9 cellular contexts compared by ENCODE assay signal in genomic region chr7:129122751-129123516, GRCh38. TPM values are rescaled to one million over a fixed set of nuclear protein-coding genes. Genes with fewer than 3 reads are reported as not detected.
A peak's percentile ranks its signal among the peaks of the same experiment; 100 is the strongest.
DNase-seq lines count a peak whose midpoint lies in the region; ATAC-seq, FAIRE-seq and TF ChIP-seq lines count a peak whose summit lies in the region.
"Had no signal": no experiment of that assay in that cellular context is flagged by ENCODE, and none has a peak within 500 bp of the region (broad histone marks: within the 10 kb centered on the region; RNA-seq: fewer than 3 reads in every experiment).

No MANE protein-coding gene starts in this region.

- no peak for TF ChIP-seq CTCF in CD14-positive monocyte (IDR thresholded peaks at IDR 0.05)
- no peak for TF ChIP-seq CTCF in lower lobe of right lung (IDR thresholded peaks at IDR 0.05)

- peaks cover 10 to 24% (median 13%) of the 10 kb centered on the region in 7 donors for H3K9me3 Mint-ChIP-seq in CD14-positive monocyte
- H3K9me3 Mint-ChIP-seq in activated naive CD4-positive, alpha-beta T cell treated with anti-CD3 and anti-CD28 coated beads, Interleukin-2, amount 50 U/mL, for 72 hours: peaks cover 10 to 12% of the 10 kb centered on the region in 2 donors

- H3K36me3 Mint-ChIP-seq in CD14-positive monocyte: peaks cover 0 to 2% of the 10 kb centered on the region in 2 donors
- H3K36me3 Mint-ChIP-seq in activated naive CD4-positive, alpha-beta T cell treated with anti-CD3 and anti-CD28 coated beads, Interleukin-2, amount 50 U/mL, for 72 hours: peaks cover 9 to 21% of the 10 kb centered on the region in 2 donors

- peak; percentile 70 for DNase-seq in CD14-positive monocyte (ENCODE audit: low spot score)
- peak in 1 of 2 donors; percentile 16 for DNase-seq in activated naive CD4-positive, alpha-beta T cell treated with anti-CD3 and anti-CD28 coated beads, Interleukin-2, amount 50 U/mL, for 72 hours (ENCODE audit: low spot score in 2 of 2)
- peak; percentile 52 for DNase-seq in stimulated activated naive CD8-positive, alpha-beta T cell treated with anti-CD3 and anti-CD28 coated beads, Interleukin-15, Interleukin-2, amounts not matched to agents 100 U/mL and 50 U/mL, for 24 hours
- no peak for DNase-seq in lower lobe of right lung
- DNase-seq in dedifferentiated amniotic fluid mesenchymal stem cell (ENCODE audit: extremely low spot score): no peak
- no peak for DNase-seq in urothelium cell line (ENCODE audit: low spot score)

- H3K4me3 Mint-ChIP-seq in CD14-positive monocyte: no peak overlapping the region

- peak; percentile 62 for ATAC-seq in GM19452 (IDR thresholded peaks at IDR 0.05; ENCODE audit: unreplicated experiment)
- ATAC-seq in HG03439 (IDR thresholded peaks at IDR 0.05; ENCODE audit: unreplicated experiment): peak; percentile 72
- ATAC-seq in activated naive CD4-positive, alpha-beta T cell treated with anti-CD3 and anti-CD28 coated beads, Interleukin-2, amount 50 U/mL, for 72 hours: peak; percentile 79 to 87
- ATAC-seq in stimulated activated naive CD8-positive, alpha-beta T cell treated with anti-CD3 and anti-CD28 coated beads, Interleukin-15, Interleukin-2, amounts not matched to agents 100 U/mL and 50 U/mL, for 24 hours: peak; percentile 76
- ATAC-seq in lower lobe of right lung: no peak

- no peaks in the 10 kb centered on the region for H3K4me1 ChIP-seq in lower lobe of right lung

- H3K27ac ChIP-seq in lower lobe of right lung: no peak overlapping the region

- no peaks in the 10 kb centered on the region for H3K36me3 ChIP-seq in lower lobe of right lung

- H3K4me3 ChIP-seq in lower lobe of right lung: no peak overlapping the region
- H3K4me3 ChIP-seq: lung had no signal

- H3K27me3 ChIP-seq in lower lobe of right lung (ENCODE audit: low read depth): peaks cover 19% of the 10 kb centered on the region

- peaks cover 0 to 7% (median 2%) of the 10 kb centered on the region in 3 donors for H3K27me3 Mint-ChIP-seq in CD14-positive monocyte (ENCODE audit: low read depth in 3 of 3)

- intact Hi-C loops in CD14-positive monocyte (cut with micrococcal nuclease): no loop called here
- intact Hi-C loops in lower lobe of right lung (cut with DNase I): no loop called here

- no peak for FAIRE-seq in urothelium cell line (lab: Jason Lieb, UNC)

- H3K4me1 Mint-ChIP-seq in CD14-positive monocyte: peaks cover 16% of the 10 kb centered on the region

- peaks cover 10% of the 10 kb centered on the region for H3K9me3 ChIP-seq in lower lobe of right lung

- peak overlapping the region in 6 of 7 donors; percentile 30 to 84 (median 62) for H3K27ac Mint-ChIP-seq in CD14-positive monocyte
- H3K27ac Mint-ChIP-seq in activated naive CD4-positive, alpha-beta T cell treated with anti-CD3 and anti-CD28 coated beads, Interleukin-2, amount 50 U/mL, for 72 hours: peak overlapping the region; percentile 29 to 83

RNA-seq across cellular contexts. Expression of gene TSPAN33, which starts 21.6 kb away (rescaled TPM):
- 1 to 10 TPM; 2.9 to 4.4 TPM for polyA plus RNA-seq in CD14-positive monocyte
- 1 to 10 TPM; 4.2 to 8.1 TPM for total RNA-seq in activated naive CD4-positive, alpha-beta T cell treated with anti-CD3 and anti-CD28 coated beads, Interleukin-2, amount 50 U/mL, for 72 hours
- 9.5 TPM for total RNA-seq in lower lobe of right lung

Comparison
In these comparisons a context has a peak if more than half of its experiments do, and no peak if none do; other contexts are left out.
1. DNase-seq: peak in CD14-positive monocyte (single experiment) and stimulated activated naive CD8-positive, alpha-beta T cell treated with anti-CD3 and anti-CD28 coated beads, Interleukin-15, Interleukin-2, amounts not matched to agents 100 U/mL and 50 U/mL, for 24 hours (single experiment); none in lower lobe of right lung (single experiment), dedifferentiated amniotic fluid mesenchymal stem cell (single experiment) and urothelium cell line (single experiment).
2. ATAC-seq: peak in GM19452 (single experiment), HG03439 (single experiment), activated naive CD4-positive, alpha-beta T cell treated with anti-CD3 and anti-CD28 coated beads, Interleukin-2, amount 50 U/mL, for 72 hours (2 of 2) and stimulated activated naive CD8-positive, alpha-beta T cell treated with anti-CD3 and anti-CD28 coated beads, Interleukin-15, Interleukin-2, amounts not matched to agents 100 U/mL and 50 U/mL, for 24 hours (single experiment); none in lower lobe of right lung (0 of 2).